Comparison of ENCODE assay signal across 1 cellular context in the genomic region with DNA sequence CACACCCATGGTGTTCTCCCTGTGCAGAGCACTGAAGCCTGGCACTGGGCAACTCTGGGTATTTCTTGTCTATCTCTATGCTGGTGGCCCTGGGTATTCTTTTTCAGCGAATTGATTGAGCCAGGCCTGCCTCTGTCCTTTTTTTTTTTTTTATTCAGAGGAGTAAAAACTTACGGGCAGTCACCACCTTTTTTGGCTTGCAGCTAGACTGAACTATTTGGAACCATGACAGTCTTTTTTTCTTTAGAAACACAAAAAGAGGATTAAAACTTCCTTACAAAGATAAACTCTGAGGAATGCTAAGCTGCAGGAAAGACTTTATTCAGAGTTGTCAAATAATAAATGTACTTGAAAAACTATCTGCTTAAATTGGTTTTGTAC.
TF ChIP-seq lines count a peak whose summit lies in the region.

No MANE protein-coding gene starts in this region.

TF ChIP-seq in K562, 482 proteins besides CTCF, POLR2A, EP300 and RAD21 (continued from another document):
- TF ChIP-seq, protein P1, sequence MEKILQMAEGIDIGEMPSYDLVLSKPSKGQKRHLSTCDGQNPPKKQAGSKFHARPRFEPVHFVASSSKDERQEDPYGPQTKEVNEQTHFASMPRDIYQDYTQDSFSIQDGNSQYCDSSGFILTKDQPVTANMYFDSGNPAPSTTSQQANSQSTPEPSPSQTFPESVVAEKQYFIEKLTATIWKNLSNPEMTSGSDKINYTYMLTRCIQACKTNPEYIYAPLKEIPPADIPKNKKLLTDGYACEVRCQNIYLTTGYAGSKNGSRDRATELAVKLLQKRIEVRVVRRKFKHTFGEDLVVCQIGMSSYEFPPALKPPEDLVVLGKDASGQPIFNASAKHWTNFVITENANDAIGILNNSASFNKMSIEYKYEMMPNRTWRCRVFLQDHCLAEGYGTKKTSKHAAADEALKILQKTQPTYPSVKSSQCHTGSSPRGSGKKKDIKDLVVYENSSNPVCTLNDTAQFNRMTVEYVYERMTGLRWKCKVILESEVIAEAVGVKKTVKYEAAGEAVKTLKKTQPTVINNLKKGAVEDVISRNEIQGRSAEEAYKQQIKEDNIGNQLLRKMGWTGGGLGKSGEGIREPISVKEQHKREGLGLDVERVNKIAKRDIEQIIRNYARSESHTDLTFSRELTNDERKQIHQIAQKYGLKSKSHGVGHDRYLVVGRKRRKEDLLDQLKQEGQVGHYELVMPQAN (IDR thresholded peaks at IDR 0.05; ENCODE audit: borderline replicate concordance), result no peak
- no peak for TF ChIP-seq JUND (IDR thresholded peaks at IDR 0.05; ENCODE audit: borderline replicate concordance, low read depth, low read length)
- TF ChIP-seq JUND (tag; IDR thresholded peaks at IDR 0.05; ENCODE audit: borderline replicate concordance, low read depth, low read length), result no peak
- TF ChIP-seq RBM14 (IDR thresholded peaks at IDR 0.05; ENCODE audit: borderline replicate concordance, insufficient read depth, low read depth, low read length), result no peak
